22 cellular contexts compared by ENCODE assay signal in the genomic region with DNA sequence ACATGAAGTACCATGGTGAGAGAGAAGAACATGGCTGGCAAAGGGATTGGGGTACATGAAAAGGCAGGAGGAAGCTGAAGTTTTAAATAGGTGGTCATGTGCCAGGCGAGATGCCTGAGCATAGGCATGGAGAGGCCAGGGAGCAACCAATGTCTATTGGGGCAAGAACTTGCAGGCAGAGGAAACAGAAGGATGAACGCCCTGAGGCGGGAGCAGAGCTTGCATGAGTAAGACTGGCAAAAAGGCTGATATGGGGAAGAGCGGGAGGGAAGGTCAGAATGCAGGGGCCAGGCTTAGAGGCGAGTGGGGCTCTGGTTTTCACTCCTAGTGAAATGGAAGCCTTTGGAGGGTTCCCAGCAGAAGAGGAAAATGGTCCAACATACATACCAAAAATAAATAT. TPM values are rescaled to one million over a fixed set of nuclear protein-coding genes. Genes with fewer than 3 reads are reported as not detected.
"Had no signal": no experiment of that assay in that cellular context is flagged by ENCODE, and none has a peak within 500 bp of the region (broad histone marks: within the 10 kb centered on the region; RNA-seq: fewer than 3 reads in every experiment).

No MANE protein-coding gene starts in this region.

- DNase-seq: activated CD4-positive, alpha-beta T cell treated with anti-CD3 and anti-CD28 coated beads for 36 hours; activated CD4-positive, CD25-positive, alpha-beta regulatory T cell; activated CD8-positive, alpha-beta memory T cell treated with anti-CD3 and anti-CD28 coated beads, Interleukin-2, amount 10 ng/mL, durations not matched to agents 7 days and 5 days; activated CD8-positive, alpha-beta T cell treated with anti-CD3 and anti-CD28 coated beads, Interleukin-2, amount 10 ng/mL, durations not matched to agents 7 days and 5 days; activated T-cell treated with anti-CD3 and anti-CD28 coated beads, Interleukin-2, amount 50 U/mL, for 48 hours; dermis blood vessel endothelial cell; effector CD4-positive, alpha-beta T cell; natural killer cell; posterior cingulate gyrus; stimulated activated CD4-positive, alpha-beta T cell treated with anti-CD3 and anti-CD28 coated beads, Interleukin-4, amount 100 ng/mL, for 24 hours; substantia nigra; T-helper 2 cell; upper lobe of left lung had no signal

- ATAC-seq: activated CD4-positive, alpha-beta T cell treated with anti-CD3 and anti-CD28 coated beads for 36 hours; activated CD8-positive, alpha-beta memory T cell treated with anti-CD3 and anti-CD28 coated beads, Interleukin-2, amount 10 ng/mL, durations not matched to agents 7 days and 5 days; activated CD8-positive, alpha-beta T cell treated with anti-CD3 and anti-CD28 coated beads, Interleukin-2, amount 10 ng/mL, durations not matched to agents 7 days and 5 days; gastroesophageal sphincter; natural killer cell; sciatic nerve had no signal

- H3K27ac ChIP-seq: breast epithelium, epithelial cell of prostate, gastroesophageal sphincter, hepatocyte, skin epidermis, upper lobe of left lung, vagina had no signal

- H3K4me1 ChIP-seq: breast epithelium, upper lobe of left lung, vagina had no signal

- FAIRE-seq: colon had no signal

- H3K4me3 ChIP-seq: breast epithelium, gastroesophageal sphincter, hepatocyte, skin epidermis, upper lobe of left lung, vagina had no signal

- H3K79me2 ChIP-seq: hepatocyte had no signal

- H2AFZ ChIP-seq: hepatocyte had no signal

- H3K9me3 ChIP-seq: breast epithelium, gastroesophageal sphincter, upper lobe of left lung, vagina had no signal

- H3K4me2 ChIP-seq: hepatocyte had no signal

- H3K36me3 ChIP-seq: breast epithelium, gastroesophageal sphincter, upper lobe of left lung, vagina had no signal

- H3K27me3 ChIP-seq: breast epithelium, hepatocyte, upper lobe of left lung, vagina had no signal

RNA-seq across cellular contexts. Expression of a gene that starts 52.5 kb away (rescaled TPM):
- total RNA-seq: activated CD4-positive, alpha-beta T cell treated with anti-CD3 and anti-CD28 coated beads for 36 hours; activated CD8-positive, alpha-beta memory T cell treated with anti-CD3 and anti-CD28 coated beads, Interleukin-2, amount 10 ng/mL, durations not matched to agents 7 days and 5 days; activated CD8-positive, alpha-beta T cell treated with anti-CD3 and anti-CD28 coated beads, Interleukin-2, amount 10 ng/mL, durations not matched to agents 7 days and 5 days; activated T-helper 2 cell treated with anti-CD3 and anti-CD28 coated beads, Interferon-gamma antibody, Interleukin-2, Interleukin-4, amounts not matched to agents 10 μg/mL and 5 μg/mL and 100 μg/mL, durations not matched to agents 14 hours and 24 hours and 36 hours; dermis blood vessel endothelial cell; natural killer cell; vagina had no signal
